ENCODE assay signal across 10 cellular contexts in the genomic region with DNA sequence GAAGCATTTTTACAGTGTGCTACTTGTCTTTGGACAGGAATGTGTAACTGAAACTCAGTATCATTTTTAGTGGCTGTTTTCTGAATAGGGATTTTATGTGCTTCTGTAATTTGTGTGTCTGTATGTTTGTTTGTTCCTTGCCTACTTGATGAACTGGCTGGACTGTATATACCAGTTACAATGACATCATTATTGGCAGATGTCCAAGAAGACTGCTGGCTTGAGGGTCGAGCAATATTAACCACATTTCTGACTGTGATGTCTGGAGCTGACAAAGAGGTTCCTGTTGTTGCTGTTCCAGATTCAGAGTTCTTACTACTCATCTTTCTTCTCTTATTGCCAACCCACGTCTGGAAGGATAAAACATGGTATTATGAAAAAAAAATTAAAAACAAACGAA.
DNase-seq lines count a peak whose midpoint lies in the region; ATAC-seq and TF ChIP-seq lines count a peak whose summit lies in the region.
"Had no signal": no experiment of that assay in that cellular context is flagged by ENCODE, and none has a peak within 500 bp of the region (broad histone marks: within the 10 kb centered on the region; RNA-seq: fewer than 3 reads in every experiment).

No MANE protein-coding gene starts in this region.

- no peak overlapping the region for H3K4me3 ChIP-seq in epithelial cell of esophagus (ENCODE audit: low read length)
- no peak overlapping the region for H3K4me3 ChIP-seq in skeletal muscle cell (ENCODE audit: low read depth, low read length)

- peak; percentile 1 for DNase-seq in NCI-H2196 (lab: John Stamatoyannopoulos, UW; ENCODE audit: unreplicated experiment)
- no peak for DNase-seq in NCI-H2196 treated with DMSO at 0.1 percent for 48 hours (lab: John Stamatoyannopoulos, UW; ENCODE audit: unreplicated experiment)
- DNase-seq in NCI-H446 treated with DMSO at 0.1 percent for 48 hours (lab: John Stamatoyannopoulos, UW), result peak; percentile 12
- peak; percentile 47 for DNase-seq in epithelial cell of esophagus (ENCODE audit: low read depth)
- peak; percentile 15 for DNase-seq in skeletal muscle cell (ENCODE audit: low read depth)
- no peak for DNase-seq in activated CD8-positive, alpha-beta memory T cell treated with anti-CD3 and anti-CD28 coated beads for 24 hours
- DNase-seq: trophoblast cell had no signal

- ATAC-seq in HG02678 (IDR thresholded peaks at IDR 0.05; ENCODE audit: unreplicated experiment), result no peak
- ATAC-seq in HG02852 (IDR thresholded peaks at IDR 0.05; ENCODE audit: unreplicated experiment), result no peak
- ATAC-seq: foreskin keratinocyte had no signal

- TF ChIP-seq CTCF in epithelial cell of esophagus (IDR thresholded peaks at IDR 0.05; ENCODE audit: insufficient read depth, low read depth, low read length, missing control alignments), result no peak

Comparison
In these comparisons a context has a peak if more than half of its experiments do, and no peak if none do; other contexts are left out.
1. DNase-seq: peak in NCI-H2196 (single experiment), NCI-H446 treated with DMSO at 0.1 percent for 48 hours (single experiment), epithelial cell of esophagus (single experiment) and skeletal muscle cell (single experiment); none in NCI-H2196 treated with DMSO at 0.1 percent for 48 hours (single experiment) and activated CD8-positive, alpha-beta memory T cell treated with anti-CD3 and anti-CD28 coated beads for 24 hours (single experiment).